8 cellular contexts compared by ENCODE assay signal in genomic region chr11:34044664-34045485, GRCh38. TPM values are rescaled to one million over a fixed set of nuclear protein-coding genes. Genes with fewer than 3 reads are reported as not detected.
DNase-seq lines count a peak whose midpoint lies in the region; ATAC-seq and TF ChIP-seq lines count a peak whose summit lies in the region.

No MANE protein-coding gene starts in this region.

- TF ChIP-seq CTCF in heart right ventricle (IDR thresholded peaks at IDR 0.05), result no peak
- TF ChIP-seq CTCF in type B pancreatic cell (conservative IDR thresholded peaks at IDR 0.05), result no peak

- H3K36me3 ChIP-seq in heart right ventricle, result no peaks in the 10 kb centered on the region

- DNase-seq in left cardiac atrium, result peak; percentile 32
- no peak for DNase-seq in heart right ventricle
- DNase-seq in fibroblast of gingiva (ENCODE audit: low read depth), result peak; percentile 85
- DNase-seq in type B pancreatic cell (ENCODE audit: extremely low spot score, unreplicated experiment), result no peak
- DNase-seq in DMS153 (lab: John Stamatoyannopoulos, UW), result no peak

- H3K27ac Mint-ChIP-seq in type B pancreatic cell, result peak overlapping the region; percentile 88

- no peaks in the 10 kb centered on the region for H3K27me3 Mint-ChIP-seq in type B pancreatic cell

- H3K27ac ChIP-seq in heart right ventricle, result peak overlapping the region in 1 of 10 donors; percentile 1

- WGBS in heart right ventricle, 2 donors, result 73 to 80% methylated on average over 27 of the region's 27 CpGs

- ATAC-seq in left cardiac atrium, result peak in 1 of 2 donors; percentile 59
- ATAC-seq in heart right ventricle, result no peak
- no peak for ATAC-seq in HG02870 (IDR thresholded peaks at IDR 0.05; ENCODE audit: unreplicated experiment)
- no peak for ATAC-seq in GM18502 (IDR thresholded peaks at IDR 0.05; ENCODE audit: poor library complexity, unreplicated experiment)

- H3K27me3 ChIP-seq in heart right ventricle, result no peaks in the 10 kb centered on the region

- H3K4me3 Mint-ChIP-seq in type B pancreatic cell, result peak overlapping the region; percentile 70

- H3K36me3 Mint-ChIP-seq in type B pancreatic cell, result no peaks in the 10 kb centered on the region

- H3K4me1 ChIP-seq in heart right ventricle, result peaks cover 0 to 4% (median 0%) of the 10 kb centered on the region in 9 donors

- no peak overlapping the region for H3K4me3 ChIP-seq in heart right ventricle

- peaks cover 6% of the 10 kb centered on the region for H3K9me3 Mint-ChIP-seq in type B pancreatic cell

- intact Hi-C loops in left cardiac atrium (cut with DNase I), result loop anchor here in 1 of 2 donors (5.0 kb wide), 1 partner anchor 43 kb away; no protein-coding TSS in a partner anchor
- intact Hi-C loops in heart right ventricle (cut with DNase I), result no loop called here

- H3K4me1 Mint-ChIP-seq in type B pancreatic cell (ENCODE audit: unreplicated experiment), result peaks cover 8% of the 10 kb centered on the region

- no peaks in the 10 kb centered on the region for H3K9me3 ChIP-seq in heart right ventricle

TF ChIP-seq in PFSK-1, 5 proteins besides CTCF, POLR2A, EP300 and RAD21:
- TF ChIP-seq TAF1 (IDR thresholded peaks at IDR 0.05; ENCODE audit: borderline replicate concordance, insufficient read depth, low read length) (peak; percentile 61; the same call in 1 of the 2 replicates), REST (IDR thresholded peaks at IDR 0.05; ENCODE audit: insufficient read depth in 1 of 2, low read depth in 2 of 2, low read length in 2 of 2) (no peak)

RNA-seq across cellular contexts. Expression of gene CAPRIN1, which starts 6.7 kb away (rescaled TPM):
- 100 to 1,000 TPM; 102 to 106 TPM for total RNA-seq in left cardiac atrium
- total RNA-seq in heart right ventricle, result 100 to 1,000 TPM; 103 to 142 (median 120) TPM
- polyA plus RNA-seq in heart right ventricle, result 10 to 100 TPM; 37.9 to 39.9 TPM
- 147 TPM for polyA plus RNA-seq in PFSK-1 (2012; ENCODE audit: insufficient read length, low read depth)
- 218 and 277 TPM in 2 replicates for total RNA-seq in type B pancreatic cell (ENCODE audit: low replicate concordance)

Comparison
In these comparisons a context has a peak if more than half of its experiments do, and no peak if none do; other contexts are left out.
1. DNase-seq: peak in left cardiac atrium (single experiment) and fibroblast of gingiva (single experiment); none in heart right ventricle (0 of 2), type B pancreatic cell (single experiment) and DMS153 (single experiment).